Comparison of ENCODE assay signal across 4 cellular contexts in the genomic region with DNA sequence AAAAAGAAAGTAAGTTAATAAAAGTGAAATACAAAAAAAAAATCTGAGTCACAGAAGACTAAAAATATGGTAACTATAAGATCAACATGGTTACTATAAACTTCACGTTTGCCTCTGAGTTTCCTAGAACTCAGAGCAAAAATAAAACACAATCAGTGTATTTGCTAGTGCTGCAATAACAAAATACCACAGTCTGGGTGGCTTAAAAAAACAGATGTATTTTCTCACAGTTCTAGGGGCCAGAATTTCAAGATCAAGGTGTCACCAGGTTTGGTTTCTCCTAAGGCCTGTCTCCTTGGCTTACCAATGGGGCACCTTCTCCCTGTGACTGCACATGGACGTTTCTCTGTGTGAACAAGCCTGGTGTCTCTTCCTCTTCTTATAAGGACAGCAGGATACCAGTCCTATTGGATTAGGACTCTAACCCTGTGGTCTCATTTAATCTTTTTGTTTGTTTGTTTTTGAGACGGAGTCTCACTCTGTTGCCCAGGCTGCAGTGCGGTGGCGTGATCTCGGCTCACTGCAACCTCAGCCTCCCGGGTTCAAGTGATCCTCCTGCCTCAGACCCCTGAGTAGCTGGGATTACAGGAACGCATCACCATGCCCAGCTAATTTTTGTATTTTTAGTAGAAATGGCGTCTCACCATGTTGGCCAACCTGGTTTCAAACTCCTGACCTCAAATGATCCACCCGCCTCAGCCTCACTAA.
TF ChIP-seq lines count a peak whose summit lies in the region.

No MANE protein-coding gene starts in this region.

TF ChIP-seq in SK-N-SH, 30 proteins besides CTCF, POLR2A, EP300 and RAD21 (continued from another document):
- TF ChIP-seq, protein P1, sequence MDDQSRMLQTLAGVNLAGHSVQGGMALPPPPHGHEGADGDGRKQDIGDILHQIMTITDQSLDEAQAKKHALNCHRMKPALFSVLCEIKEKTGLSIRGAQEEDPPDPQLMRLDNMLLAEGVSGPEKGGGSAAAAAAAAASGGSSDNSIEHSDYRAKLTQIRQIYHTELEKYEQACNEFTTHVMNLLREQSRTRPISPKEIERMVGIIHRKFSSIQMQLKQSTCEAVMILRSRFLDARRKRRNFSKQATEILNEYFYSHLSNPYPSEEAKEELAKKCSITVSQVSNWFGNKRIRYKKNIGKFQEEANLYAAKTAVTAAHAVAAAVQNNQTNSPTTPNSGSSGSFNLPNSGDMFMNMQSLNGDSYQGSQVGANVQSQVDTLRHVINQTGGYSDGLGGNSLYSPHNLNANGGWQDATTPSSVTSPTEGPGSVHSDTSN (IDR thresholded peaks at IDR 0.05) = no peak
- TF ChIP-seq ELF1 (IDR thresholded peaks at IDR 0.05) (no peak), TEAD4 (IDR thresholded peaks at IDR 0.05; ENCODE audit: borderline replicate concordance, insufficient read depth) (no peak), GATA2 (CRISPR knock-in tag; IDR thresholded peaks at IDR 0.05) (no peak), RFX5 (IDR thresholded peaks at IDR 0.05; ENCODE audit: low read length) (no peak), MXI1 (IDR thresholded peaks at IDR 0.05; ENCODE audit: low read depth, low read length) (no peak), NFIC (IDR thresholded peaks at IDR 0.05; ENCODE audit: borderline replicate concordance) (no peak)
- TF ChIP-seq, protein P2, sequence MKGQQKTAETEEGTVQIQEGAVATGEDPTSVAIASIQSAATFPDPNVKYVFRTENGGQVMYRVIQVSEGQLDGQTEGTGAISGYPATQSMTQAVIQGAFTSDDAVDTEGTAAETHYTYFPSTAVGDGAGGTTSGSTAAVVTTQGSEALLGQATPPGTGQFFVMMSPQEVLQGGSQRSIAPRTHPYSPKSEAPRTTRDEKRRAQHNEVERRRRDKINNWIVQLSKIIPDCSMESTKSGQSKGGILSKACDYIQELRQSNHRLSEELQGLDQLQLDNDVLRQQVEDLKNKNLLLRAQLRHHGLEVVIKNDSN (IDR thresholded peaks at IDR 0.05; ENCODE audit: borderline replicate concordance, low read depth) = no peak

TF ChIP-seq in SK-N-SH treated with all-trans-retinoic acid at 6 μM for 48 hours, 23 proteins besides CTCF, POLR2A, EP300 and RAD21 (continued from another document):
- TF ChIP-seq, protein P3, sequence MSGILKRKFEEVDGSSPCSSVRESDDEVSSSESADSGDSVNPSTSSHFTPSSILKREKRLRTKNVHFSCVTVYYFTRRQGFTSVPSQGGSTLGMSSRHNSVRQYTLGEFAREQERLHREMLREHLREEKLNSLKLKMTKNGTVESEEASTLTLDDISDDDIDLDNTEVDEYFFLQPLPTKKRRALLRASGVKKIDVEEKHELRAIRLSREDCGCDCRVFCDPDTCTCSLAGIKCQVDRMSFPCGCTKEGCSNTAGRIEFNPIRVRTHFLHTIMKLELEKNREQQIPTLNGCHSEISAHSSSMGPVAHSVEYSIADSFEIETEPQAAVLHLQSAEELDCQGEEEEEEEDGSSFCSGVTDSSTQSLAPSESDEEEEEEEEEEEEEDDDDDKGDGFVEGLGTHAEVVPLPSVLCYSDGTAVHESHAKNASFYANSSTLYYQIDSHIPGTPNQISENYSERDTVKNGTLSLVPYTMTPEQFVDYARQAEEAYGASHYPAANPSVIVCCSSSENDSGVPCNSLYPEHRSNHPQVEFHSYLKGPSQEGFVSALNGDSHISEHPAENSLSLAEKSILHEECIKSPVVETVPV (CRISPR knock-in tag; IDR thresholded peaks at IDR 0.05) = no peak
- TF ChIP-seq, protein P4, sequence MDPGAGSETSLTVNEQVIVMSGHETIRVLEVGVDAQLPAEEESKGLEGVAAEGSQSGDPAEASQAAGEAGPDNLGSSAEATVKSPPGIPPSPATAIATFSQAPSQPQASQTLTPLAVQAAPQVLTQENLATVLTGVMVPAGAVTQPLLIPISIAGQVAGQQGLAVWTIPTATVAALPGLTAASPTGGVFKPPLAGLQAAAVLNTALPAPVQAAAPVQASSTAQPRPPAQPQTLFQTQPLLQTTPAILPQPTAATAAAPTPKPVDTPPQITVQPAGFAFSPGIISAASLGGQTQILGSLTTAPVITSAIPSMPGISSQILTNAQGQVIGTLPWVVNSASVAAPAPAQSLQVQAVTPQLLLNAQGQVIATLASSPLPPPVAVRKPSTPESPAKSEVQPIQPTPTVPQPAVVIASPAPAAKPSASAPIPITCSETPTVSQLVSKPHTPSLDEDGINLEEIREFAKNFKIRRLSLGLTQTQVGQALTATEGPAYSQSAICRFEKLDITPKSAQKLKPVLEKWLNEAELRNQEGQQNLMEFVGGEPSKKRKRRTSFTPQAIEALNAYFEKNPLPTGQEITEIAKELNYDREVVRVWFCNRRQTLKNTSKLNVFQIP (CRISPR knock-in tag; IDR thresholded peaks at IDR 0.05; ENCODE audit: borderline replicate concordance, low read depth) = no peak
- TF ChIP-seq ZFP3 (CRISPR knock-in tag; IDR thresholded peaks at IDR 0.05) (no peak), ZNF70 (CRISPR knock-in tag; IDR thresholded peaks at IDR 0.05) (no peak)

TF ChIP-seq in endothelial cell of umbilical vein, 7 proteins besides CTCF, POLR2A, EP300 and RAD21 (continued from another document):
- TF ChIP-seq, protein P5, sequence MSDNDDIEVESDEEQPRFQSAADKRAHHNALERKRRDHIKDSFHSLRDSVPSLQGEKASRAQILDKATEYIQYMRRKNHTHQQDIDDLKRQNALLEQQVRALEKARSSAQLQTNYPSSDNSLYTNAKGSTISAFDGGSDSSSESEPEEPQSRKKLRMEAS (IDR thresholded peaks at IDR 0.05; ENCODE audit: insufficient read depth, insufficient read length) = no peak
- TF ChIP-seq FOS (IDR thresholded peaks at IDR 0.05; ENCODE audit: borderline replicate concordance, insufficient read depth, low read length) (no peak), GATA2 (IDR thresholded peaks at IDR 0.05; ENCODE audit: insufficient read depth, insufficient read length, low read depth, low read length) (no peak), MYC (IDR thresholded peaks at IDR 0.05; ENCODE audit: low read depth, low read length) (no peak), POLR2AphosphoS5 (IDR thresholded peaks at IDR 0.05; ENCODE audit: insufficient read depth, low read depth, low read length) (no peak), EZH2 (IDR thresholded peaks at IDR 0.05; ENCODE audit: borderline replicate concordance, low read depth, low read length, severe bottlenecking) (no peak)
TF ChIP-seq in endothelial cell of umbilical vein: peak in this region for 0.

TF ChIP-seq in liver, 16 proteins besides CTCF, POLR2A, EP300 and RAD21 (continued from another document):
- TF ChIP-seq, protein P6, sequence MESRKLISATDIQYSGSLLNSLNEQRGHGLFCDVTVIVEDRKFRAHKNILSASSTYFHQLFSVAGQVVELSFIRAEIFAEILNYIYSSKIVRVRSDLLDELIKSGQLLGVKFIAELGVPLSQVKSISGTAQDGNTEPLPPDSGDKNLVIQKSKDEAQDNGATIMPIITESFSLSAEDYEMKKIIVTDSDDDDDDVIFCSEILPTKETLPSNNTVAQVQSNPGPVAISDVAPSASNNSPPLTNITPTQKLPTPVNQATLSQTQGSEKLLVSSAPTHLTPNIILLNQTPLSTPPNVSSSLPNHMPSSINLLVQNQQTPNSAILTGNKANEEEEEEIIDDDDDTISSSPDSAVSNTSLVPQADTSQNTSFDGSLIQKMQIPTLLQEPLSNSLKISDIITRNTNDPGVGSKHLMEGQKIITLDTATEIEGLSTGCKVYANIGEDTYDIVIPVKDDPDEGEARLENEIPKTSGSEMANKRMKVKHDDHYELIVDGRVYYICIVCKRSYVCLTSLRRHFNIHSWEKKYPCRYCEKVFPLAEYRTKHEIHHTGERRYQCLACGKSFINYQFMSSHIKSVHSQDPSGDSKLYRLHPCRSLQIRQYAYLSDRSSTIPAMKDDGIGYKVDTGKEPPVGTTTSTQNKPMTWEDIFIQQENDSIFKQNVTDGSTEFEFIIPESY (IDR thresholded peaks at IDR 0.05) = no peak
- TF ChIP-seq, protein P7, sequence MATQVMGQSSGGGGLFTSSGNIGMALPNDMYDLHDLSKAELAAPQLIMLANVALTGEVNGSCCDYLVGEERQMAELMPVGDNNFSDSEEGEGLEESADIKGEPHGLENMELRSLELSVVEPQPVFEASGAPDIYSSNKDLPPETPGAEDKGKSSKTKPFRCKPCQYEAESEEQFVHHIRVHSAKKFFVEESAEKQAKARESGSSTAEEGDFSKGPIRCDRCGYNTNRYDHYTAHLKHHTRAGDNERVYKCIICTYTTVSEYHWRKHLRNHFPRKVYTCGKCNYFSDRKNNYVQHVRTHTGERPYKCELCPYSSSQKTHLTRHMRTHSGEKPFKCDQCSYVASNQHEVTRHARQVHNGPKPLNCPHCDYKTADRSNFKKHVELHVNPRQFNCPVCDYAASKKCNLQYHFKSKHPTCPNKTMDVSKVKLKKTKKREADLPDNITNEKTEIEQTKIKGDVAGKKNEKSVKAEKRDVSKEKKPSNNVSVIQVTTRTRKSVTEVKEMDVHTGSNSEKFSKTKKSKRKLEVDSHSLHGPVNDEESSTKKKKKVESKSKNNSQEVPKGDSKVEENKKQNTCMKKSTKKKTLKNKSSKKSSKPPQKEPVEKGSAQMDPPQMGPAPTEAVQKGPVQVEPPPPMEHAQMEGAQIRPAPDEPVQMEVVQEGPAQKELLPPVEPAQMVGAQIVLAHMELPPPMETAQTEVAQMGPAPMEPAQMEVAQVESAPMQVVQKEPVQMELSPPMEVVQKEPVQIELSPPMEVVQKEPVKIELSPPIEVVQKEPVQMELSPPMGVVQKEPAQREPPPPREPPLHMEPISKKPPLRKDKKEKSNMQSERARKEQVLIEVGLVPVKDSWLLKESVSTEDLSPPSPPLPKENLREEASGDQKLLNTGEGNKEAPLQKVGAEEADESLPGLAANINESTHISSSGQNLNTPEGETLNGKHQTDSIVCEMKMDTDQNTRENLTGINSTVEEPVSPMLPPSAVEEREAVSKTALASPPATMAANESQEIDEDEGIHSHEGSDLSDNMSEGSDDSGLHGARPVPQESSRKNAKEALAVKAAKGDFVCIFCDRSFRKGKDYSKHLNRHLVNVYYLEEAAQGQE (IDR thresholded peaks at IDR 0.05) = no peak
- no peak for TF ChIP-seq EGR1 (IDR thresholded peaks at IDR 0.05; ENCODE audit: low read depth in 2 of 2)
- TF ChIP-seq FOXA2 (IDR thresholded peaks at IDR 0.05) = no peak
- no peak for TF ChIP-seq RXRA (IDR thresholded peaks at IDR 0.05)
- no peak for TF ChIP-seq YY1 (IDR thresholded peaks at IDR 0.05)
- TF ChIP-seq GABPA (IDR thresholded peaks at IDR 0.05 in 1 of 2, conservative IDR thresholded peaks at IDR 0.05 in 1 of 2) = no peak
- TF ChIP-seq JUND (IDR thresholded peaks at IDR 0.05) = no peak
- no peak for TF ChIP-seq HNF4G (IDR thresholded peaks at IDR 0.05)
- no peak for TF ChIP-seq SP1 (IDR thresholded peaks at IDR 0.05)
- no peak for TF ChIP-seq NR2F2 (IDR thresholded peaks at IDR 0.05)
- no peak for TF ChIP-seq HNF4A (conservative IDR thresholded peaks at IDR 0.05)
- no peak for TF ChIP-seq FOXA1 (IDR thresholded peaks at IDR 0.05)
- no peak for TF ChIP-seq TAF1 (conservative IDR thresholded peaks at IDR 0.05)
